9 cellular contexts compared by ENCODE assay signal in the genomic region with DNA sequence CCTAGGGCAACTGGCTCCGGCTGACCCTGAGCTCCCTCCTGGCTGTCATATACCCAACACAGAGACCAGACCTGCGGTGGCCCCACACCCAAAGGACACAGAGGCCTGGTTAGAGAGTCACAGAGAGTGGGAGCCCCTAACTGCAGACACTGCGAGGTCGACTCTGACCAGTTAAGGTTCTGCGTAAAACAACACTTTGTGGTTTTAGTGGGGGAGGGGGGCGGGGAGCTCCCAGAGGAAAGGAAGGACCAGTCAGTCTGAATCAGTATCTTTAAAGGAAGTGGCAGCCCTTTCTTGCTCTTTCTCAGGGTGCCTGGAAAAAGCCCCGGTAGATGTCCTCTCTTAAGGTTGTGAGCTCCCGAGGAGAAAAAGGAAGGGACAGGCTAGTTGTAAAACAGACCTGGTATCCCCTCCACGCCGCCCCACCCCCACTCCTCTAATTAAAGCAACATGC. TPM values are rescaled to one million over a fixed set of nuclear protein-coding genes. Genes with fewer than 3 reads are reported as not detected.
DNase-seq lines count a peak whose midpoint lies in the region; FAIRE-seq and TF ChIP-seq lines count a peak whose summit lies in the region.
"Had no signal": no experiment of that assay in that cellular context is flagged by ENCODE, and none has a peak within 500 bp of the region (broad histone marks: within the 10 kb centered on the region; RNA-seq: fewer than 3 reads in every experiment).

No MANE protein-coding gene starts in this region.

- DNase-seq in NCI-H2107 treated with DMSO at 0.1 percent for 48 hours (lab: John Stamatoyannopoulos, UW; ENCODE audit: unreplicated experiment) (peak; percentile 59), NCI-H2107 (lab: John Stamatoyannopoulos, UW) (no peak), SKM-1 (lab: John Stamatoyannopoulos, UW; ENCODE audit: unreplicated experiment) (peak; percentile 38), fibroblast of lung (ENCODE audit: low read depth in 2 of 2) (peak; percentile 60 to 78), HuH-7 (ENCODE audit: low spot score) (no peak), GM19239 (ENCODE audit: insufficient read length, low spot score) (no peak), SW 1271 (lab: John Stamatoyannopoulos, UW) (no peak)

- peaks cover 8% of the 10 kb centered on the region for H3K4me1 ChIP-seq in fibroblast of lung (ENCODE audit: control insufficient read depth, extremely low read depth, insufficient read depth, low read length)
- H3K4me1 ChIP-seq in skeletal muscle tissue (ENCODE audit: control insufficient read depth in 3 of 3, insufficient read depth in 3 of 3, low read length in 3 of 3): peaks cover 50 to 67% (median 59%) of the 10 kb centered on the region in 3 donors

- H3K27me3 ChIP-seq in fibroblast of lung (ENCODE audit: control insufficient read depth, insufficient read depth, low read length) (no peaks in the 10 kb centered on the region), skeletal muscle tissue (ENCODE audit: control insufficient read depth in 3 of 3, insufficient read depth in 3 of 3, low read length in 3 of 3) (no peaks in the 10 kb centered on the region)

- H3K4me2 ChIP-seq in fibroblast of lung (ENCODE audit: extremely low read depth, insufficient read depth, low read length): peak overlapping the region; percentile 81

- H3K4me3 ChIP-seq in fibroblast of lung (replicated peaks in 1 of 4; ENCODE audit: control extremely low read depth in 1 of 4, insufficient read depth in 1 of 4, low read depth in 3 of 4, low read length in 4 of 4) (peak overlapping the region; percentile 12 to 76 (median 58)), skeletal muscle tissue (ENCODE audit: low read length in 3 of 3) (peak overlapping the region in 2 of 3 donors; percentile 49 to 81)

- TF ChIP-seq CTCF in fibroblast of lung (conservative IDR thresholded peaks at IDR 0.05 in 1 of 2, IDR thresholded peaks at IDR 0.05 in 1 of 2; ENCODE audit: low read depth in 1 of 2, low read length in 2 of 2): no peak

- no peaks in the 10 kb centered on the region for H3K9me3 ChIP-seq in fibroblast of lung (ENCODE audit: control insufficient read depth, insufficient read depth, low read depth, low read length)
- H3K9me3 ChIP-seq in skeletal muscle tissue (ENCODE audit: control insufficient read depth in 3 of 3, low read length in 3 of 3): no peaks in the 10 kb centered on the region

- FAIRE-seq in GM19239 (lab: Jason Lieb, UNC): no peak

- no peaks in the 10 kb centered on the region for H4K20me1 ChIP-seq in fibroblast of lung (ENCODE audit: control insufficient read depth, extremely low read depth, insufficient read depth, low read length)

- H3K27ac ChIP-seq in fibroblast of lung (ENCODE audit: insufficient read depth, low read length): no peak overlapping the region
- H3K27ac ChIP-seq in skeletal muscle tissue (ENCODE audit: low read depth, low read length): peak overlapping the region; percentile 56
- H3K27ac ChIP-seq: 22Rv1 had no signal

- H3K9ac ChIP-seq in fibroblast of lung (ENCODE audit: insufficient read depth, low read length) (no peak overlapping the region), skeletal muscle tissue (ENCODE audit: low read depth in 1 of 3, low read length in 3 of 3) (peak overlapping the region in 2 of 3 donors; percentile 64 to 76)

- H3K36me3 ChIP-seq in fibroblast of lung (ENCODE audit: control insufficient read depth, insufficient read depth, low read length) (peaks cover 6% of the 10 kb centered on the region), skeletal muscle tissue (ENCODE audit: control insufficient read depth in 3 of 3, insufficient read depth in 3 of 3, low read length in 3 of 3) (peaks cover 16 to 28% (median 22%) of the 10 kb centered on the region in 3 donors)

- peaks cover 16% of the 10 kb centered on the region for H3K79me2 ChIP-seq in fibroblast of lung (ENCODE audit: control insufficient read depth, insufficient read depth, low read length)

- H2AFZ ChIP-seq in fibroblast of lung (ENCODE audit: low read length): no peak overlapping the region

RNA-seq across cellular contexts. Expression of a gene that starts 2.4 kb away (rescaled TPM):
- 6.9 and 9.4 TPM in 2 replicates for total RNA-seq in fibroblast of lung
- polyA plus RNA-seq in fibroblast of lung: 26.4 and 32.2 TPM in 2 replicates
- polyA plus RNA-seq in fibroblast of lung (2012): 46.0 and 46.1 TPM in 2 replicates
- polyA minus RNA-seq in fibroblast of lung (ENCODE audit: low replicate concordance): 30.2 and 62.8 TPM in 2 replicates
- 27.1 TPM for total RNA-seq in skeletal muscle tissue

Comparison
In these comparisons a context has a peak if more than half of its experiments do, and no peak if none do; other contexts are left out.
1. DNase-seq: peak in NCI-H2107 treated with DMSO at 0.1 percent for 48 hours (single experiment), SKM-1 (single experiment) and fibroblast of lung (2 of 2); none in NCI-H2107 (single experiment), HuH-7 (single experiment), GM19239 (single experiment) and SW 1271 (0 of 2).